ENCODE assay signal across 1 cellular context in genomic region chr4:26441110-26441509, GRCh38.
TF ChIP-seq lines count a peak whose summit lies in the region.

No MANE protein-coding gene starts in this region.

TF ChIP-seq in IMR-90, 13 proteins besides CTCF, POLR2A, EP300 and RAD21 (continued from another document):
- peak; percentile 51; the same call in 1 of the 2 replicates for TF ChIP-seq USF2 (IDR thresholded peaks at IDR 0.05; ENCODE audit: low read depth, low read length)
- TF ChIP-seq CEBPB (IDR thresholded peaks at IDR 0.05; ENCODE audit: low read depth, low read length) = 0 out of 2 replicates have a peak, but pooled peaks have one; percentile 7
